In genomic region chr1:173212952-173213491, GRCh38 we compare ENCODE assay signal across 10 cellular contexts. TPM values are rescaled to one million over a fixed set of nuclear protein-coding genes. Genes with fewer than 3 reads are reported as not detected.
DNase-seq lines count a peak whose midpoint lies in the region; ATAC-seq and TF ChIP-seq lines count a peak whose summit lies in the region.
"Had no signal": no experiment of that assay in that cellular context is flagged by ENCODE, and none has a peak within 500 bp of the region (broad histone marks: within the 10 kb centered on the region; RNA-seq: fewer than 3 reads in every experiment).

No MANE protein-coding gene starts in this region.

- 60% methylated on average over 2 of the region's 2 CpGs for WGBS in liver

- TF ChIP-seq CTCF in liver (IDR thresholded peaks at IDR 0.05; ENCODE audit: low read depth, low read length, missing input control) = no peak

- no peaks in the 10 kb centered on the region for H3K9me3 ChIP-seq in liver (ENCODE audit: control insufficient read depth in 4 of 4, low read length in 3 of 4)
- H3K9me3 ChIP-seq: body of pancreas, thoracic aorta had no signal

- peaks cover 0 to 3% (median 0%) of the 10 kb centered on the region in 4 donors for H3K4me1 ChIP-seq in liver (ENCODE audit: control insufficient read depth in 4 of 4, insufficient read depth in 4 of 4, low read length in 3 of 4)
- H3K4me1 ChIP-seq: body of pancreas had no signal

- ATAC-seq in GM18868 (IDR thresholded peaks at IDR 0.05; ENCODE audit: unreplicated experiment) (peak; percentile 83), GM21515 (IDR thresholded peaks at IDR 0.05; ENCODE audit: unreplicated experiment) (peak; percentile 60), HG03095 (IDR thresholded peaks at IDR 0.05; ENCODE audit: unreplicated experiment) (peak; percentile 64)
- ATAC-seq: body of pancreas had no signal

- TF ChIP-seq RAD21 in liver (IDR thresholded peaks at IDR 0.05) = peak in 1 of 2 donors; percentile 5

- no peaks in the 10 kb centered on the region for H3K36me3 ChIP-seq in liver (ENCODE audit: control insufficient read depth in 4 of 4, insufficient read depth in 3 of 4, low read depth in 1 of 4, low read length in 3 of 4)
- H3K36me3 ChIP-seq: thoracic aorta had no signal

- DNase-seq in NCI-H510A treated with DMSO at 0.1 percent for 48 hours (lab: John Stamatoyannopoulos, UW) (no peak), Kasumi-1 (lab: John Stamatoyannopoulos, UW) (no peak), NCI-H1417 treated with DMSO at 0.1 percent for 48 hours (lab: John Stamatoyannopoulos, UW) (no peak), hypothalamus (lab: John Stamatoyannopoulos, UW) (no peak)
- DNase-seq: body of pancreas had no signal

- no peak overlapping the region for H3K9ac ChIP-seq in liver (ENCODE audit: low read depth in 1 of 2, low read length in 2 of 2)

- no peak overlapping the region for H3K27ac ChIP-seq in liver (ENCODE audit: low read depth in 1 of 2, low read length in 2 of 2)
- H3K27ac ChIP-seq: body of pancreas, thoracic aorta had no signal

- no peaks in the 10 kb centered on the region for H3K27me3 ChIP-seq in liver (ENCODE audit: control insufficient read depth in 4 of 4, insufficient read depth in 4 of 4, low read length in 3 of 4)
- H3K27me3 ChIP-seq: body of pancreas had no signal

- no peak overlapping the region for H3K4me3 ChIP-seq in liver (ENCODE audit: low read depth in 1 of 3, low read length in 3 of 3)
- H3K4me3 ChIP-seq: body of pancreas, thoracic aorta had no signal

TF ChIP-seq in liver, 16 proteins besides CTCF, POLR2A, EP300 and RAD21:
- TF ChIP-seq YY1 (IDR thresholded peaks at IDR 0.05) (no peak), SP1 (IDR thresholded peaks at IDR 0.05) (peak; percentile 38), RXRA (IDR thresholded peaks at IDR 0.05) (peak in 1 of 2 donors; percentile 9), HNF4A (conservative IDR thresholded peaks at IDR 0.05) (peak; percentile 74 to 84), HNF4G (IDR thresholded peaks at IDR 0.05) (peak; percentile 46)

RNA-seq across cellular contexts. Expression of gene TNFSF4, which starts 5.9 kb away (rescaled TPM):
- 1 to 10 TPM in 1 of 2 donors, under 1 TPM in 1; 0.59 to 2.1 TPM for total RNA-seq in liver
- under 1 TPM; 0.18 to 0.32 TPM for polyA plus RNA-seq in liver
